ENCODE assay signal across 3 cellular contexts in genomic region chr5:143031781-143032724, GRCh38.
TF ChIP-seq lines count a peak whose summit lies in the region.

No MANE protein-coding gene starts in this region.

TF ChIP-seq in SK-N-SH, 30 proteins besides CTCF, POLR2A, EP300 and RAD21:
- TF ChIP-seq GATA2 (CRISPR knock-in tag; IDR thresholded peaks at IDR 0.05) (peak; percentile 43), NRF1 (IDR thresholded peaks at IDR 0.05; ENCODE audit: low read depth, low read length) (no peak), CHD2 (IDR thresholded peaks at IDR 0.05; ENCODE audit: low read length, partially characterized antibody) (peak; percentile 34), RCOR1 (IDR thresholded peaks at IDR 0.05; ENCODE audit: low read length) (0 out of 2 replicates have a peak, but pooled peaks have one; percentile 27), FOXJ3 (CRISPR knock-in tag; IDR thresholded peaks at IDR 0.05) (no peak)
- TF ChIP-seq, protein P1, sequence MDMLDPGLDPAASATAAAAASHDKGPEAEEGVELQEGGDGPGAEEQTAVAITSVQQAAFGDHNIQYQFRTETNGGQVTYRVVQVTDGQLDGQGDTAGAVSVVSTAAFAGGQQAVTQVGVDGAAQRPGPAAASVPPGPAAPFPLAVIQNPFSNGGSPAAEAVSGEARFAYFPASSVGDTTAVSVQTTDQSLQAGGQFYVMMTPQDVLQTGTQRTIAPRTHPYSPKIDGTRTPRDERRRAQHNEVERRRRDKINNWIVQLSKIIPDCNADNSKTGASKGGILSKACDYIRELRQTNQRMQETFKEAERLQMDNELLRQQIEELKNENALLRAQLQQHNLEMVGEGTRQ (IDR thresholded peaks at IDR 0.05; ENCODE audit: borderline replicate concordance, low read depth, low read length): no peak

TF ChIP-seq in SK-N-SH treated with all-trans-retinoic acid at 6 μM for 48 hours, 23 proteins besides CTCF, POLR2A, EP300 and RAD21:
- TF ChIP-seq PPARA (CRISPR knock-in tag; IDR thresholded peaks at IDR 0.05; ENCODE audit: borderline replicate concordance) (no peak), CREB5 (CRISPR knock-in tag; IDR thresholded peaks at IDR 0.05; ENCODE audit: low read depth) (no peak), ZFP3 (CRISPR knock-in tag; IDR thresholded peaks at IDR 0.05) (no peak), TCF4 (CRISPR knock-in tag; IDR thresholded peaks at IDR 0.05; ENCODE audit: borderline replicate concordance) (no peak), ZC3H10 (CRISPR knock-in tag; IDR thresholded peaks at IDR 0.05) (no peak), ESRRG (CRISPR knock-in tag; IDR thresholded peaks at IDR 0.05) (no peak), RARB (CRISPR knock-in tag; IDR thresholded peaks at IDR 0.05) (no peak)

TF ChIP-seq in H1, 55 proteins besides CTCF, POLR2A, EP300 and RAD21:
- TF ChIP-seq POLR2AphosphoS5 (IDR thresholded peaks at IDR 0.05; ENCODE audit: low read depth, low read length): no peak
- TF ChIP-seq ASH2L (IDR thresholded peaks at IDR 0.05; ENCODE audit: low read length): no peak
- no peak for TF ChIP-seq SAP30 (IDR thresholded peaks at IDR 0.05; ENCODE audit: insufficient read depth, insufficient replicate concordance, low read length)
- no peak for TF ChIP-seq KDM1A (IDR thresholded peaks at IDR 0.05; ENCODE audit: borderline replicate concordance, low read length)
- TF ChIP-seq RFX5 (IDR thresholded peaks at IDR 0.05; ENCODE audit: borderline replicate concordance, low read depth, low read length): no peak
- no peak for TF ChIP-seq GABPA (IDR thresholded peaks at IDR 0.05; ENCODE audit: borderline replicate concordance, insufficient read depth, low read length)
- TF ChIP-seq SIRT6 (IDR thresholded peaks at IDR 0.05; ENCODE audit: low read length): no peak
- no peak for TF ChIP-seq TAF1 (IDR thresholded peaks at IDR 0.05; ENCODE audit: low read depth, low read length)
- no peak for TF ChIP-seq BRCA1 (IDR thresholded peaks at IDR 0.05; ENCODE audit: low read depth, low read length)
- TF ChIP-seq HDAC2 (IDR thresholded peaks at IDR 0.05; ENCODE audit: borderline replicate concordance in 1 of 2, low read depth in 2 of 2, low read length in 2 of 2): no peak
- no peak for TF ChIP-seq CHD2 (IDR thresholded peaks at IDR 0.05; ENCODE audit: low read length)
- TF ChIP-seq CREB1 (IDR thresholded peaks at IDR 0.05): no peak
- TF ChIP-seq SP1 (IDR thresholded peaks at IDR 0.05; ENCODE audit: low read depth, low read length): no peak
